8 cellular contexts compared by ENCODE assay signal in genomic region chr4:40992472-40993298, GRCh38.
A peak's percentile ranks its signal among the peaks of the same experiment; 100 is the strongest.
DNase-seq lines count a peak whose midpoint lies in the region; ATAC-seq, FAIRE-seq and TF ChIP-seq lines count a peak whose summit lies in the region.

No MANE protein-coding gene starts in this region.

- TF ChIP-seq POLR2A in GM12878 (IDR thresholded peaks at IDR 0.05; ENCODE audit: low read depth, low read length) (peak; percentile 71), uterus (IDR thresholded peaks at IDR 0.05) (no peak)

- no peak for TF ChIP-seq RAD21 in GM12878 (IDR thresholded peaks at IDR 0.05; ENCODE audit: insufficient read depth, low read depth, low read length)

- TSS peak; percentile 61 for BruUV-seq in GM12878 (replicated peaks; lab: Mats Ljungman, UMichigan)

- POLR2A ChIA-PET in GM12878 (lab: Charles Lee) = interaction anchor here (0.5 to 1.6 kb wide), 14 partner anchors 13 to 1973 kb away, joined by 3 to 8 read pairs (median 4); no protein-coding TSS in a partner anchor

- H3K27me3 ChIP-seq in GM06990 (replicated peaks; ENCODE audit: control insufficient read depth, insufficient read depth, low read length) = no peaks in the 10 kb centered on the region
- no peaks in the 10 kb centered on the region for H3K27me3 ChIP-seq in GM12878 (replicated peaks in 1 of 2; ENCODE audit: control insufficient read depth in 2 of 2, insufficient read depth in 2 of 2, low read length in 1 of 2)
- no peaks in the 10 kb centered on the region for H3K27me3 ChIP-seq in uterus

- H3K4me2 ChIP-seq in GM12878 (ENCODE audit: control insufficient read depth, insufficient read depth) = peak overlapping the region; percentile 87

- ATAC-seq in GM21381 (IDR thresholded peaks at IDR 0.05; ENCODE audit: unreplicated experiment) = peak; percentile 57
- peak; percentile 68 for ATAC-seq in HG03565 (IDR thresholded peaks at IDR 0.05; ENCODE audit: unreplicated experiment)
- peak; percentile 85 for ATAC-seq in GM12878

- intact Hi-C loops in GM12878 (cut with micrococcal nuclease; ENCODE audit: unreplicated experiment) = no loop called here
- intact Hi-C loops in uterus (cut with DNase I; ENCODE audit: low total_unique reads) = no loop called here

- H3K4me1 ChIP-seq in GM12878 (ENCODE audit: control insufficient read depth, insufficient read depth, low read length) = peaks cover 38% of the 10 kb centered on the region
- no peaks in the 10 kb centered on the region for H3K4me1 ChIP-seq in uterus

- RAD21 ChIA-PET in GM12878 (lab: Charles Lee; ENCODE audit: unreplicated experiment) = interaction anchor here (0.6 to 4.1 kb wide), 16 partner anchors 9 to 324 kb away, joined by 3 to 27 read pairs (median 5); partner anchors contain the start of gene APBB2

- H3K9ac ChIP-seq in GM12878 (ENCODE audit: control insufficient read depth, insufficient read depth, low read length) = peak overlapping the region; percentile 71

- under 1% methylated on average over 17 of the region's 17 CpGs for WGBS in GM12878 (ENCODE audit: insufficient coverage, insufficient replicate concordance, low lambda C conversion rate, missing lambda C conversion rate)

- H3K27ac ChIP-seq in GM12878 (ENCODE audit: control insufficient read depth, insufficient read depth) (peak overlapping the region; percentile 98), uterus (no peak overlapping the region)

- peak overlapping the region; percentile 79 for H2AFZ ChIP-seq in GM12878 (ENCODE audit: control insufficient read depth, low read depth, low read length)

- H3K79me2 ChIP-seq in GM12878 (ENCODE audit: control insufficient read depth, insufficient read depth, low read length) = no peaks in the 10 kb centered on the region; the same call in none of the 2 replicates

- no peaks in the 10 kb centered on the region for H4K20me1 ChIP-seq in GM12878 (ENCODE audit: control insufficient read depth, insufficient read depth)

- SMC1A ChIA-PET in GM12878 (lab: Charles Lee; ENCODE audit: uncharacterized antibody, unreplicated experiment) = interaction anchor here (0.7 to 5.0 kb wide), 24 partner anchors 9 to 225 kb away, joined by 3 to 47 read pairs (median 4); partner anchors contain the start of gene APBB2

- in situ Hi-C loops in GM12878 (cut with MboI) = no loop called here

- H3K4me3 ChIP-seq in GM06990 (replicated peaks; ENCODE audit: low read depth, low read length) (peak overlapping the region; percentile 31), GM12878 (peak overlapping the region; percentile 8), retinal pigment epithelial cell (ENCODE audit: low read length) (no peak overlapping the region), uterus (no peak overlapping the region)

- peak; percentile 18 for FAIRE-seq in GM12878 (lab: Jason Lieb, UNC)

- H3K36me3 ChIP-seq in GM06990 (ENCODE audit: control insufficient read depth, insufficient read depth, low read length) = no peaks in the 10 kb centered on the region
- H3K36me3 ChIP-seq in GM12878 (ENCODE audit: control insufficient read depth in 2 of 2, insufficient read depth in 2 of 2, low read length in 1 of 2) = no peaks in the 10 kb centered on the region
- no peaks in the 10 kb centered on the region for H3K36me3 ChIP-seq in uterus

- TF ChIP-seq CTCF in GM06990 (IDR thresholded peaks at IDR 0.05; ENCODE audit: insufficient read depth, low read length, poor library complexity, severe bottlenecking) = no peak
- TF ChIP-seq CTCF in GM12878 (IDR thresholded peaks at IDR 0.05 in 2 of 3, conservative IDR thresholded peaks at IDR 0.05 in 1 of 3; ENCODE audit: control insufficient read depth in 2 of 3, extremely low read depth in 1 of 3, insufficient read depth in 1 of 3, low read depth in 3 of 3, low read length in 3 of 3) = no peak
- TF ChIP-seq CTCF in retinal pigment epithelial cell (conservative IDR thresholded peaks at IDR 0.05; ENCODE audit: low read depth, low read length) = no peak
- no peak for TF ChIP-seq CTCF in uterus (IDR thresholded peaks at IDR 0.05)

- peak in 1 of 2 experiments; percentile 39; a peak in 1 of 4 replicates for TF ChIP-seq EP300 in GM12878 (IDR thresholded peaks at IDR 0.05; ENCODE audit: borderline replicate concordance in 1 of 2, control insufficient read depth in 1 of 2, low read depth in 2 of 2, low read length in 2 of 2)

- H3K9me3 ChIP-seq in GM12878 (replicated peaks; ENCODE audit: control insufficient read depth, insufficient read depth, low read length) = no peaks in the 10 kb centered on the region; the same call in 2 of the 3 replicates
- no peaks in the 10 kb centered on the region for H3K9me3 ChIP-seq in uterus

- CTCF ChIA-PET in GM12878 (lab: Yijun Ruan, JAX) = interaction anchor here (0.6 to 5.4 kb wide), 10 partner anchors 9 to 644 kb away, joined by 3 to 98 read pairs (median 4); partner anchors contain the start of gene APBB2

- DNase-seq in GM06990 (ENCODE audit: extremely low read depth, insufficient read length) (peak; percentile 77), GM12878 (ENCODE audit: low read depth, low spot score) (peak; percentile 78), retinal pigment epithelial cell (ENCODE audit: low read depth) (peak; percentile 32), NCI-H128 (lab: John Stamatoyannopoulos, UW; ENCODE audit: unreplicated experiment) (no peak), uterus (no peak)
- no peak for DNase-seq in stimulated activated CD8-positive, alpha-beta memory T cell treated with anti-CD3 and anti-CD28 coated beads, Interleukin-4, amount 100 ng/mL, for 48 hours

TF ChIP-seq in GM12878, 131 proteins besides CTCF, POLR2A, EP300 and RAD21 (continues in another document):
- peak; percentile 31; the same call in 1 of the 2 replicates for TF ChIP-seq CREM (IDR thresholded peaks at IDR 0.05; ENCODE audit: low read depth)
- 0 out of 2 replicates have a peak, but pooled peaks have one; percentile 16 for TF ChIP-seq IKZF1 (conservative IDR thresholded peaks at IDR 0.05)
- TF ChIP-seq USF2 (IDR thresholded peaks at IDR 0.05; ENCODE audit: borderline replicate concordance, low read depth, low read length) = no peak
- TF ChIP-seq CUX1 (IDR thresholded peaks at IDR 0.05; ENCODE audit: insufficient replicate concordance, low read depth, low read length) = no peak
- no peak for TF ChIP-seq MXI1 (IDR thresholded peaks at IDR 0.05; ENCODE audit: low read depth, low read length)
- 0 out of 2 replicates have a peak, but pooled peaks have one; percentile 66 for TF ChIP-seq RBBP5 (conservative IDR thresholded peaks at IDR 0.05)
- TF ChIP-seq NFIC (IDR thresholded peaks at IDR 0.05; ENCODE audit: low read depth, low read length) = no peak; the same call in none of the 2 replicates

Comparison
In these comparisons a context has a peak if more than half of its experiments do, and no peak if none do; other contexts are left out.
1. DNase-seq: peak in GM06990 (single experiment), GM12878 (single experiment) and retinal pigment epithelial cell (single experiment); none in stimulated activated CD8-positive, alpha-beta memory T cell treated with anti-CD3 and anti-CD28 coated beads, Interleukin-4, amount 100 ng/mL, for 48 hours (single experiment), NCI-H128 (single experiment) and uterus (0 of 2).
2. H3K4me3 ChIP-seq: peak in GM06990 (single experiment) and GM12878 (single experiment); none in retinal pigment epithelial cell (single experiment) and uterus (0 of 2).
3. Peak in every context shown above with its lines, with median percentiles within 50 percentile points of each other: ATAC-seq.